Comparison of ENCODE assay signal across 28 cellular contexts in the genomic region with DNA sequence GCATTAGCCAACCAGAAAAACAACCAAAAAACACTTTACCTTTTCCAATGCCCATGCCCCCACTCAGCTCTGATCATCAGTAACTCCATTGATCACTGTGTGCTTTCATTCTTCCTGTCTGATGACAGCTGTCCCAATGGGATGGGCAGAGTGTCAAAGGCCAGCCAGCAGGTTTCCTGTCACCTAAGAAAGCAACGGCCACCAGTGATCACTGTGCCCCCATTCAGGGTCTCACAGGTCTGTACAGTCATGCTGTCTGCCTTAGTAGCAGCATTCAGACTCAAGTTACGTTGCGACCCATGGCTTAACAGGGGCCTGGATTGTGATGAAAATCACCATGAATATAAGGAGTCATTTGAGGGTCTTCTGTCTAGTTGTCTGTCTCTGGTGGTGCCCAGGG.
"Had no signal": no experiment of that assay in that cellular context is flagged by ENCODE, and none has a peak within 500 bp of the region (broad histone marks: within the 10 kb centered on the region; RNA-seq: fewer than 3 reads in every experiment).

No MANE protein-coding gene starts in this region.

- H3K4me3 ChIP-seq: esophagus squamous epithelium, heart right ventricle, left lung, lung, spleen, upper lobe of left lung had no signal

- DNase-seq: activated CD4-positive, alpha-beta T cell treated with anti-CD3 and anti-CD28 coated beads for 4 hours; activated CD4-positive, alpha-beta T cell treated with anti-CD3 and anti-CD28 coated beads, Interleukin-2, amount 50 U/mL, for 4 hours; activated CD4-positive, CD25-positive, alpha-beta regulatory T cell; activated CD8-positive, alpha-beta memory T cell treated with anti-CD3 and anti-CD28 coated beads, Interleukin-2, amount 50 U/mL, for 4 hours; activated gamma-delta T cell; activated naive CD4-positive, alpha-beta T cell treated with anti-CD3 and anti-CD28 coated beads, Interleukin-2, amount 10 ng/mL, durations not matched to agents 7 days and 5 days; activated T-cell treated with anti-CD3 and anti-CD28 coated beads, Interleukin-2, amount 50 U/mL, for 1 hour; amniotic stem cell; brain microvascular endothelial cell; central memory CD4-positive, alpha-beta T cell; esophagus squamous epithelium; foreskin melanocyte; heart right ventricle; kidney glomerular epithelial cell; left lung; naive B cell; occipital lobe; right cardiac atrium; spleen; substantia nigra; T-helper 1 cell; upper lobe of left lung had no signal

- H3K9me3 ChIP-seq: esophagus squamous epithelium, heart right ventricle, left lung, spleen, upper lobe of left lung had no signal

- ATAC-seq: heart right ventricle, left lung, right cardiac atrium had no signal

- H3K27me3 ChIP-seq: brain microvascular endothelial cell, esophagus squamous epithelium, heart right ventricle, left lung, spleen, upper lobe of left lung had no signal

- H3K27ac Mint-ChIP-seq: activated naive CD4-positive, alpha-beta T cell treated with anti-CD3 and anti-CD28 coated beads, Interleukin-2, amount 10 ng/mL, durations not matched to agents 7 days and 5 days; activated T-helper 1 cell treated with anti-CD3 and anti-CD28 coated beads, Interleukin-12 subunit alpha, Interleukin-12 subunit beta, Interleukin-2, Interleukin-4 antibody, amounts not matched to agents 30 ng/mL and 10 ng/mL and 1 ng/mL, durations not matched to agents 14 hours and 24 hours and 36 hours; mesothelial cell of epicardium; stimulated activated naive CD8-positive, alpha-beta T cell treated with anti-CD3 and anti-CD28 coated beads, Interleukin-15, Interleukin-2, amounts not matched to agents 100 ng/mL and 50 ng/mL, for 24 hours had no signal

- H3K4me1 ChIP-seq: esophagus squamous epithelium, left lung, parathyroid adenoma, spleen, upper lobe of left lung had no signal

- H3K4me3 Mint-ChIP-seq: activated naive CD4-positive, alpha-beta T cell treated with anti-CD3 and anti-CD28 coated beads, Interleukin-2, amount 10 ng/mL, durations not matched to agents 7 days and 5 days; activated T-helper 1 cell treated with anti-CD3 and anti-CD28 coated beads, Interleukin-12 subunit alpha, Interleukin-12 subunit beta, Interleukin-2, Interleukin-4 antibody, amounts not matched to agents 30 ng/mL and 10 ng/mL and 1 ng/mL, durations not matched to agents 14 hours and 24 hours and 36 hours; mesothelial cell of epicardium; naive B cell; stimulated activated naive CD8-positive, alpha-beta T cell treated with anti-CD3 and anti-CD28 coated beads, Interleukin-15, Interleukin-2, amounts not matched to agents 100 ng/mL and 50 ng/mL, for 24 hours had no signal

- H3K27me3 Mint-ChIP-seq: activated naive CD4-positive, alpha-beta T cell treated with anti-CD3 and anti-CD28 coated beads, Interleukin-2, amount 10 ng/mL, durations not matched to agents 7 days and 5 days; naive B cell; stimulated activated naive CD8-positive, alpha-beta T cell treated with anti-CD3 and anti-CD28 coated beads, Interleukin-15, Interleukin-2, amounts not matched to agents 100 ng/mL and 50 ng/mL, for 24 hours had no signal

- H3K36me3 ChIP-seq: brain microvascular endothelial cell had no signal

- H3K4me1 Mint-ChIP-seq: activated naive CD4-positive, alpha-beta T cell treated with anti-CD3 and anti-CD28 coated beads, Interleukin-2, amount 10 ng/mL, durations not matched to agents 7 days and 5 days; mesothelial cell of epicardium had no signal

- H3K27ac ChIP-seq: brain microvascular endothelial cell, epithelial cell of prostate, esophagus squamous epithelium, heart right ventricle, left lung, parathyroid adenoma, spleen, upper lobe of left lung had no signal

- H3K9me3 Mint-ChIP-seq: activated naive CD4-positive, alpha-beta T cell treated with anti-CD3 and anti-CD28 coated beads, Interleukin-2, amount 10 ng/mL, durations not matched to agents 7 days and 5 days; activated T-helper 1 cell treated with anti-CD3 and anti-CD28 coated beads, Interleukin-12 subunit alpha, Interleukin-12 subunit beta, Interleukin-2, Interleukin-4 antibody, amounts not matched to agents 30 ng/mL and 10 ng/mL and 1 ng/mL, durations not matched to agents 14 hours and 24 hours and 36 hours; mesothelial cell of epicardium; naive B cell; stimulated activated naive CD8-positive, alpha-beta T cell treated with anti-CD3 and anti-CD28 coated beads, Interleukin-15, Interleukin-2, amounts not matched to agents 100 ng/mL and 50 ng/mL, for 24 hours had no signal
